Comparison of ENCODE assay signal across 17 cellular contexts in the genomic region with DNA sequence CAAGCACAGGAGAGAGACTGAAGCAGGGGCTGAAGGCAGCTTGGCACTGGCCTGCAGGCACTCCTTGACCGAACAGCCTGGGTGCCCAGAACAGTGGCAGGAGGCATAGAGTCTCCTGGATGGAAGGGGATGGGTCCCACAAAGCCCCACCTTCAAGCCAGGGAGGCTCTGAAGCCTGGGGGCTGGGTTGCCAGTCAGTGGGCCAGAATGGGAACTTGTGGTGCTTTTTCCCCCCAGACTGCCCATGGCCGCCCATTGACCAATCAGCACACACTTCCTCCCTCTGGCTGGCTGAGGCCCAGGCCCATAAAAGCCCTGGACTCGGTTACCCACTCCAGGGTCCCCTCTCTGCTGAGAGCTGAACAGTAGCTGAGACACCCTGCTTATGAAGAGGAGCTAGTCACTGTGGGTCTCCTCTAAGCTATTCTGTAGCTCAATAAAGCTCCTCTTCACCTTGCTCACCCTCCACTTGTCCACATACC.
A peak's percentile ranks its signal among the peaks of the same experiment; 100 is the strongest.
DNase-seq lines count a peak whose midpoint lies in the region; ATAC-seq and TF ChIP-seq lines count a peak whose summit lies in the region.
"Had no signal": no experiment of that assay in that cellular context is flagged by ENCODE, and none has a peak within 500 bp of the region (broad histone marks: within the 10 kb centered on the region; RNA-seq: fewer than 3 reads in every experiment).

No MANE protein-coding gene starts in this region.

- H3K4me2 ChIP-seq in SU-DHL-6 (ENCODE audit: low read depth, low read length, poor library complexity, severe bottlenecking) = peak overlapping the region; percentile 55

- 0 out of 2 replicates have a peak, but pooled peaks cover 10% of the 10 kb centered on the region for H3F3A ChIP-seq in SU-DHL-6 (ENCODE audit: insufficient read depth)

- TF ChIP-seq CTCF in SU-DHL-6 (IDR thresholded peaks at IDR 0.05; ENCODE audit: insufficient read depth, low read length, poor library complexity, severe bottlenecking) = no peak
- no peak for TF ChIP-seq CTCF in GM10248 (IDR thresholded peaks at IDR 0.05; ENCODE audit: control extremely low read depth, extremely low read depth, low read depth, missing control alignments)

- no peaks in the 10 kb centered on the region for H3K9me2 ChIP-seq in SU-DHL-6 (replicated peaks; ENCODE audit: insufficient read depth, low read length)

- H3K36me3 Mint-ChIP-seq in memory B cell = peaks cover 2% of the 10 kb centered on the region
- H3K36me3 Mint-ChIP-seq: CD4-positive, CD25-positive, alpha-beta regulatory T cell had no signal

- peak overlapping the region; percentile 82 for H3K27ac Mint-ChIP-seq in memory B cell
- H3K27ac Mint-ChIP-seq: CD4-positive, CD25-positive, alpha-beta regulatory T cell; T-helper 1 cell treated with Interleukin-12 subunit alpha and Interleukin-12 subunit beta and Interleukin-4 antibody, amounts not matched to agents 30 μg/mL and 1 μg/mL, for 36 hours had no signal

- H2AFZ ChIP-seq in SU-DHL-6 (ENCODE audit: low read depth, low read length, severe bottlenecking) = no peak overlapping the region

- no peaks in the 10 kb centered on the region for H3K36me3 ChIP-seq in SU-DHL-6 (ENCODE audit: low read length)

- H4K20me1 ChIP-seq in SU-DHL-6 (ENCODE audit: low read depth, low read length) = no peaks in the 10 kb centered on the region

- peak overlapping the region; percentile 80 for H3K27ac ChIP-seq in SU-DHL-6 (ENCODE audit: low read depth, low read length)

- POLR2A ChIA-PET in GM10248 (lab: Yijun Ruan, JAX) = interaction anchor here (2.0 kb wide), 1 partner anchor 203 kb away, joined by 5 read pairs; a partner anchor contains a TSS

- no peaks in the 10 kb centered on the region for H3K27me3 ChIP-seq in SU-DHL-6 (ENCODE audit: low read length)

- H3K9ac ChIP-seq in SU-DHL-6 (ENCODE audit: low read length) = peak overlapping the region; percentile 11; the same call in 1 of the 2 replicates

- no peak overlapping the region for H3K4me3 ChIP-seq in SU-DHL-6 (ENCODE audit: insufficient read depth, low read length, poor library complexity, severe bottlenecking)

- H3K4me1 Mint-ChIP-seq in memory B cell = peaks cover 23% of the 10 kb centered on the region
- H3K4me1 Mint-ChIP-seq: CD4-positive, CD25-positive, alpha-beta regulatory T cell had no signal

- peaks cover 2% of the 10 kb centered on the region for H3K27me3 Mint-ChIP-seq in memory B cell
- H3K27me3 Mint-ChIP-seq: CD4-positive, CD25-positive, alpha-beta regulatory T cell had no signal

- DNase-seq in memory B cell (ENCODE audit: low spot score in 2 of 2) = no peak
- DNase-seq in NCI-H1105 treated with DMSO at 0.1 percent for 48 hours (lab: John Stamatoyannopoulos, UW) = no peak
- no peak for DNase-seq in GM10248 (ENCODE audit: extremely low spot score)
- DNase-seq: Caco-2; CD4-positive, CD25-positive, alpha-beta regulatory T cell; KG1; NCI-H1092; NCI-H1694; NCI-H2107; NCI-H2227 treated with DMSO at 0.1 percent for 48 hours; NCI-H524; SIG-M5 had no signal

- H3K79me2 ChIP-seq in SU-DHL-6 (ENCODE audit: insufficient read depth, low read length) = no peaks in the 10 kb centered on the region

- CTCF ChIA-PET in GM10248 (lab: Yijun Ruan, JAX) = interaction anchor here (0.7 to 6.5 kb wide), 22 partner anchors 8 to 272 kb away, joined by 3 to 52 read pairs (median 3); a partner anchor contains a TSS

- H3K9me3 Mint-ChIP-seq in memory B cell = no peaks in the 10 kb centered on the region
- H3K9me3 Mint-ChIP-seq: T-helper 1 cell treated with Interleukin-12 subunit alpha and Interleukin-12 subunit beta and Interleukin-4 antibody, amounts not matched to agents 30 μg/mL and 1 μg/mL, for 36 hours had no signal

- ATAC-seq in HG02938 (IDR thresholded peaks at IDR 0.05; ENCODE audit: unreplicated experiment) (peak; percentile 0), memory B cell (ENCODE audit: low read depth) (no peak), HG03460 (IDR thresholded peaks at IDR 0.05; ENCODE audit: unreplicated experiment) (no peak), HG03159 (IDR thresholded peaks at IDR 0.05; ENCODE audit: unreplicated experiment) (no peak)

- H3K9me3 ChIP-seq in SU-DHL-6 (ENCODE audit: insufficient read depth, low read length) = no peaks in the 10 kb centered on the region
- H3K9me3 ChIP-seq: Caco-2 had no signal

- H3K4me3 Mint-ChIP-seq in memory B cell = peak overlapping the region; percentile 39
- H3K4me3 Mint-ChIP-seq: CD4-positive, CD25-positive, alpha-beta regulatory T cell; T-helper 1 cell treated with Interleukin-12 subunit alpha and Interleukin-12 subunit beta and Interleukin-4 antibody, amounts not matched to agents 30 μg/mL and 1 μg/mL, for 36 hours had no signal
